Comparison of ENCODE assay signal across 13 cellular contexts in genomic region chr2:19738707-19739106, GRCh38.
DNase-seq lines count a peak whose midpoint lies in the region; ATAC-seq and TF ChIP-seq lines count a peak whose summit lies in the region.
"Had no signal": no experiment of that assay in that cellular context is flagged by ENCODE, and none has a peak within 500 bp of the region (broad histone marks: within the 10 kb centered on the region; RNA-seq: fewer than 3 reads in every experiment).

No MANE protein-coding gene starts in this region.

- peaks cover 0 to 1% (median 0%) of the 10 kb centered on the region in 4 donors for H3K4me1 ChIP-seq in transverse colon

- peak overlapping the region; percentile 4 to 63 (median 46) for H3K27ac ChIP-seq in transverse colon

- no peaks in the 10 kb centered on the region for H3K9me3 ChIP-seq in transverse colon

- DNase-seq in M059J (ENCODE audit: low read depth) (peak; percentile 48), fibroblast of gingiva (ENCODE audit: low read depth) (peak; percentile 97), myocyte (ENCODE audit: low read depth) (peak; percentile 46), transverse colon (peak; percentile 18), GM13977 (ENCODE audit: low spot score) (no peak), iPS-NIHi11 (ENCODE audit: low spot score) (no peak)
- DNase-seq: activated CD4-positive, alpha-beta T cell treated with anti-CD3 and anti-CD28 coated beads, Interleukin-2, amount 50 U/mL, for 1 hour; Karpas-422; NCI-H2029 had no signal

- no peak for TF ChIP-seq POLR2A in transverse colon (IDR thresholded peaks at IDR 0.05)

- intact Hi-C loops in transverse colon (cut with DNase I; ENCODE audit: low total_unique reads), result no loop called here

- 72 to 85% methylated on average over 7 to 11 of the region's 11 CpGs for WGBS in transverse colon (ENCODE audit: low coverage in 1 of 2), 2 donors

- ATAC-seq in HG03039 (IDR thresholded peaks at IDR 0.05; ENCODE audit: unreplicated experiment), result no peak
- no peak for ATAC-seq in GM21390 (IDR thresholded peaks at IDR 0.05; ENCODE audit: unreplicated experiment)
- ATAC-seq: GM12878; stimulated activated effector memory CD8-positive, alpha-beta T cell treated with anti-CD3 and anti-CD28 coated beads, Interleukin-12 subunit alpha, Interleukin-12 subunit beta, amount 100 ng/mL, for 72 hours had no signal

- TF ChIP-seq CTCF in transverse colon (IDR thresholded peaks at IDR 0.05) (no peak), GM13977 (IDR thresholded peaks at IDR 0.05; ENCODE audit: extremely low read depth, insufficient read depth, missing control alignments) (no peak)

- H3K27me3 ChIP-seq in transverse colon, result no peaks in the 10 kb centered on the region

- in situ Hi-C loops in transverse colon (cut with MboI; ENCODE audit: low pct_ligation_motif_present in 1 of 4, low pct_unique_long_range_greater_than_20kb in 1 of 4, low sequenced_read_pairs in 3 of 4) (no loop called here), GM13977 (cut with MboI; ENCODE audit: low pct_unique_long_range_greater_than_20kb, low sequenced_read_pairs, unreplicated experiment) (no loop called here)

- no peak for TF ChIP-seq EP300 in transverse colon (IDR thresholded peaks at IDR 0.05; ENCODE audit: low read depth)

- no peak overlapping the region for H3K4me3 ChIP-seq in transverse colon
- H3K4me3 ChIP-seq: GM12878 had no signal

- H3K36me3 ChIP-seq in transverse colon, result no peaks in the 10 kb centered on the region

Comparison
In these comparisons a context has a peak if more than half of its experiments do, and no peak if none do; other contexts are left out.
1. DNase-seq: peak in M059J (single experiment), fibroblast of gingiva (single experiment), myocyte (single experiment) and transverse colon (single experiment); none in GM13977 (single experiment) and iPS-NIHi11 (single experiment).